Comparison of ENCODE assay signal across 21 cellular contexts in genomic region chrX:15107367-15107988, GRCh38.
DNase-seq lines count a peak whose midpoint lies in the region; ATAC-seq, FAIRE-seq and TF ChIP-seq lines count a peak whose summit lies in the region.
"Had no signal": no experiment of that assay in that cellular context is flagged by ENCODE, and none has a peak within 500 bp of the region (broad histone marks: within the 10 kb centered on the region; RNA-seq: fewer than 3 reads in every experiment).

No MANE protein-coding gene starts in this region.

- H3K79me2 ChIP-seq in Loucy (ENCODE audit: insufficient read depth, low read length): no peaks in the 10 kb centered on the region
- H3K79me2 ChIP-seq in GM12878 (ENCODE audit: control insufficient read depth, insufficient read depth, low read length): no peaks in the 10 kb centered on the region
- no peaks in the 10 kb centered on the region for H3K79me2 ChIP-seq in osteoblast (ENCODE audit: insufficient read depth, low read length)
- H3K79me2 ChIP-seq in smooth muscle cell (ENCODE audit: low read depth): no peaks in the 10 kb centered on the region

- in situ Hi-C loops in GM12878 (cut with MboI): no loop called here

- ATAC-seq in A549 (peak; percentile 54 to 72; a peak in 3 of 6 replicates), GM12878 (peak; percentile 78)
- ATAC-seq: activated CD4-positive, CD25-positive, alpha-beta regulatory T cell treated with anti-CD3 and anti-CD28 coated beads, Interleukin-2, amount 50 U/mL, for 24 hours; gastroesophageal sphincter; left lung had no signal

- H3K9me3 ChIP-seq in A549 (no peaks in the 10 kb centered on the region), Loucy (ENCODE audit: insufficient read depth, low read depth, low read length) (no peaks in the 10 kb centered on the region), GM12878 (replicated peaks; ENCODE audit: control insufficient read depth, insufficient read depth, low read length) (no peaks in the 10 kb centered on the region), osteoblast (ENCODE audit: low read depth, low read length) (peaks cover 4% of the 10 kb centered on the region), smooth muscle cell (replicated peaks; ENCODE audit: low read depth) (no peaks in the 10 kb centered on the region)
- H3K9me3 ChIP-seq: colonic mucosa, gastroesophageal sphincter, left lung had no signal

- TF ChIP-seq EP300 in A549 (IDR thresholded peaks at IDR 0.05): no peak
- no peak for TF ChIP-seq EP300 in GM12878 (IDR thresholded peaks at IDR 0.05; ENCODE audit: borderline replicate concordance in 1 of 2, control insufficient read depth in 1 of 2, low read depth in 2 of 2, low read length in 2 of 2)

- H3K9me2 ChIP-seq in Loucy (replicated peaks; ENCODE audit: low read depth, low read length): no peaks in the 10 kb centered on the region

- no peak overlapping the region for H3K4me3 ChIP-seq in A549
- H3K4me3 ChIP-seq in Loucy (ENCODE audit: low read length, poor library complexity, severe bottlenecking): no peak overlapping the region
- H3K4me3 ChIP-seq in GM12878: no peak overlapping the region
- no peak overlapping the region for H3K4me3 ChIP-seq in osteoblast (ENCODE audit: insufficient read depth, low read length)
- no peak overlapping the region for H3K4me3 ChIP-seq in smooth muscle cell
- H3K4me3 ChIP-seq: colonic mucosa, gastroesophageal sphincter, left lung had no signal

- peaks cover 14% of the 10 kb centered on the region for H3K4me1 Mint-ChIP-seq in activated T-cell treated with anti-CD3 and anti-CD28 coated beads, Interleukin-2, amount 50 U/mL, for 24 hours (ENCODE audit: low read depth)
- H3K4me1 Mint-ChIP-seq in activated T-helper 2 cell treated with anti-CD3 and anti-CD28 coated beads, Interferon-gamma antibody, Interleukin-2, Interleukin-4, amounts not matched to agents 10 μg/mL and 5 μg/mL and 100 μg/mL, durations not matched to agents 14 hours and 24 hours and 36 hours (ENCODE audit: low read depth): peaks cover 5% of the 10 kb centered on the region

- H3K9ac ChIP-seq in Loucy (ENCODE audit: low read depth, low read length, poor library complexity, severe bottlenecking): no peak overlapping the region
- no peak overlapping the region for H3K9ac ChIP-seq in GM12878 (ENCODE audit: control insufficient read depth, insufficient read depth, low read length)
- H3K9ac ChIP-seq in smooth muscle cell (ENCODE audit: low read depth): no peak overlapping the region

- no peaks in the 10 kb centered on the region for H3K4me1 ChIP-seq in A549
- H3K4me1 ChIP-seq in Loucy (ENCODE audit: insufficient read depth, low read length, poor library complexity, severe bottlenecking): no peaks in the 10 kb centered on the region
- H3K4me1 ChIP-seq in GM12878 (ENCODE audit: control insufficient read depth, insufficient read depth, low read length): no peaks in the 10 kb centered on the region
- no peaks in the 10 kb centered on the region for H3K4me1 ChIP-seq in osteoblast (ENCODE audit: insufficient read depth, low read length)
- no peaks in the 10 kb centered on the region for H3K4me1 ChIP-seq in smooth muscle cell (ENCODE audit: low read depth)
- H3K4me1 ChIP-seq: colonic mucosa, gastroesophageal sphincter, left lung had no signal

- TF ChIP-seq CTCF in A549 (IDR thresholded peaks at IDR 0.05) (peak; percentile 18; the same call in 1 of the 3 replicates), Loucy (conservative IDR thresholded peaks at IDR 0.05; ENCODE audit: low read length) (peak; percentile 27; the same call in 1 of the 2 replicates), GM12878 (IDR thresholded peaks at IDR 0.05 in 2 of 3, conservative IDR thresholded peaks at IDR 0.05 in 1 of 3; ENCODE audit: control insufficient read depth in 2 of 3, extremely low read depth in 1 of 3, insufficient read depth in 1 of 3, low read depth in 3 of 3, low read length in 3 of 3) (peak; percentile 23 to 35 (median 30); a peak in 3 of 6 replicates), osteoblast (IDR thresholded peaks at IDR 0.05; ENCODE audit: extremely low read depth, low read depth, low read length) (no peak), smooth muscle cell (IDR thresholded peaks at IDR 0.05; ENCODE audit: borderline replicate concordance, insufficient read depth, poor library complexity, severe bottlenecking) (no peak)

- no peaks in the 10 kb centered on the region for H3K36me3 Mint-ChIP-seq in activated T-cell treated with anti-CD3 and anti-CD28 coated beads, Interleukin-2, amount 50 U/mL, for 24 hours (ENCODE audit: low read depth)
- no peaks in the 10 kb centered on the region for H3K36me3 Mint-ChIP-seq in activated T-helper 2 cell treated with anti-CD3 and anti-CD28 coated beads, Interferon-gamma antibody, Interleukin-2, Interleukin-4, amounts not matched to agents 10 μg/mL and 5 μg/mL and 100 μg/mL, durations not matched to agents 14 hours and 24 hours and 36 hours (ENCODE audit: low read depth)
- H3K36me3 Mint-ChIP-seq: activated naive CD4-positive, alpha-beta T cell treated with anti-CD3 and anti-CD28 coated beads, Interleukin-2, amount 50 U/mL, for 24 hours had no signal

- intact Hi-C loops in GM12878 (cut with micrococcal nuclease; ENCODE audit: unreplicated experiment): loop anchor here (1.0 kb wide), 1 partner anchor 136 kb away; no protein-coding TSS in a partner anchor
- intact Hi-C loops in activated T-helper 2 cell treated with anti-CD3 and anti-CD28 coated beads, Interferon-gamma antibody, Interleukin-2, Interleukin-4, amounts not matched to agents 10 μg/mL and 5 μg/mL and 100 μg/mL, durations not matched to agents 14 hours and 24 hours and 36 hours (cut with micrococcal nuclease): loop anchor here (1.0 kb wide), 1 partner anchor 136 kb away; no protein-coding TSS in a partner anchor

- TF ChIP-seq RAD21 in A549 (conservative IDR thresholded peaks at IDR 0.05 in 1 of 2, IDR thresholded peaks at IDR 0.05 in 1 of 2) (peak; percentile 28 to 54; a peak in 2 of 5 replicates), GM12878 (IDR thresholded peaks at IDR 0.05; ENCODE audit: insufficient read depth, low read depth, low read length) (peak; percentile 49)

- H3F3A ChIP-seq in Loucy (ENCODE audit: low read depth) (no peaks in the 10 kb centered on the region), smooth muscle cell (ENCODE audit: low read depth) (no peaks in the 10 kb centered on the region)

- peaks cover 38% of the 10 kb centered on the region for H3K27me3 Mint-ChIP-seq in activated T-cell treated with anti-CD3 and anti-CD28 coated beads, Interleukin-2, amount 50 U/mL, for 24 hours
- H3K27me3 Mint-ChIP-seq in activated T-helper 2 cell treated with anti-CD3 and anti-CD28 coated beads, Interferon-gamma antibody, Interleukin-2, Interleukin-4, amounts not matched to agents 10 μg/mL and 5 μg/mL and 100 μg/mL, durations not matched to agents 14 hours and 24 hours and 36 hours (ENCODE audit: low read depth): peaks cover 3% of the 10 kb centered on the region

- POLR2A ChIA-PET in A549 (lab: Yijun Ruan, JAX) (no interaction called here), GM12878 (lab: Charles Lee) (no interaction called here)

- SMC1A ChIA-PET in GM12878 (lab: Charles Lee; ENCODE audit: uncharacterized antibody, unreplicated experiment): interaction anchor here (1.0 to 4.2 kb wide), 3 partner anchors 35 to 360 kb away, joined by 3 to 29 read pairs (median 22); no protein-coding TSS in a partner anchor

- 15% methylated on average over 1 of the region's 1 CpG for WGBS in A549 (ENCODE audit: missing lambda C conversion rate)
- 0% methylated on average over 1 of the region's 1 CpG for whole genome bisulfite sequencing in GM12878 (ENCODE audit: insufficient coverage, insufficient replicate concordance, low lambda C conversion rate, missing lambda C conversion rate)
- 66% methylated on average over 1 of the region's 1 CpG for WGBS in smooth muscle cell (ENCODE audit: low lambda C conversion rate)

- H3K27ac ChIP-seq in A549 (no peak overlapping the region), GM12878 (ENCODE audit: control insufficient read depth, insufficient read depth) (no peak overlapping the region), osteoblast (ENCODE audit: low read depth, low read length) (no peak overlapping the region), smooth muscle cell (ENCODE audit: low read depth) (no peak overlapping the region)
- H3K27ac ChIP-seq: colonic mucosa, gastroesophageal sphincter, left lung had no signal

- H4K20me1 ChIP-seq in Loucy (ENCODE audit: insufficient read depth, low read length, poor library complexity, severe bottlenecking) (no peaks in the 10 kb centered on the region), GM12878 (ENCODE audit: control insufficient read depth, insufficient read depth) (no peaks in the 10 kb centered on the region), osteoblast (ENCODE audit: insufficient read depth, low read length) (no peaks in the 10 kb centered on the region), smooth muscle cell (ENCODE audit: low read depth) (no peaks in the 10 kb centered on the region)

- H3K36me3 ChIP-seq in Loucy (ENCODE audit: insufficient read depth, low read length) (no peaks in the 10 kb centered on the region), GM12878 (ENCODE audit: control insufficient read depth in 2 of 2, insufficient read depth in 2 of 2, low read length in 1 of 2) (no peaks in the 10 kb centered on the region), osteoblast (ENCODE audit: insufficient read depth, low read length) (no peaks in the 10 kb centered on the region), smooth muscle cell (ENCODE audit: low read depth) (no peaks in the 10 kb centered on the region)
- H3K36me3 ChIP-seq: colonic mucosa, gastroesophageal sphincter, left lung had no signal

- H3K27me3 ChIP-seq in Loucy (ENCODE audit: insufficient read depth, low read length, poor library complexity, severe bottlenecking) (no peaks in the 10 kb centered on the region), GM12878 (replicated peaks in 1 of 2; ENCODE audit: control insufficient read depth in 2 of 2, insufficient read depth in 2 of 2, low read length in 1 of 2) (no peaks in the 10 kb centered on the region), osteoblast (ENCODE audit: insufficient read depth, low read length) (no peaks in the 10 kb centered on the region), smooth muscle cell (ENCODE audit: low read depth) (no peaks in the 10 kb centered on the region)
- H3K27me3 ChIP-seq: colonic mucosa, gastroesophageal sphincter, left lung had no signal

- DNase-seq in A549 (ENCODE audit: low read depth in 1 of 2, low spot score in 1 of 2): peak in 1 of 2 experiments; percentile 18
- DNase-seq in COLO829 (ENCODE audit: low spot score): peak; percentile 2
- DNase-seq in GM12878 (ENCODE audit: low read depth, low spot score): no peak
- DNase-seq in osteoblast (ENCODE audit: insufficient read length, low spot score, missing footprints): no peak
- DNase-seq in activated T-cell treated with anti-CD3 and anti-CD28 coated beads, Interleukin-2, amount 50 U/mL, for 24 hours: no peak
- no peak for DNase-seq in smooth muscle cell (lab: John Stamatoyannopoulos, UW; ENCODE audit: unreplicated experiment)
- no peak for DNase-seq in activated T-helper 2 cell treated with anti-CD3 and anti-CD28 coated beads, Interferon-gamma antibody, Interleukin-2, Interleukin-4, amounts not matched to agents 10 μg/mL and 5 μg/mL and 100 μg/mL, durations not matched to agents 14 hours and 24 hours and 36 hours (ENCODE audit: low spot score)
- DNase-seq: colonic mucosa; GF-D8; left lung; NCI-H1694 treated with DMSO at 0.1 percent for 48 hours; NCI-H510A; occipital lobe; SIG-M5; stimulated activated CD4-positive, alpha-beta T cell treated with anti-CD3 and anti-CD28 coated beads, Interleukin-4, amount 100 ng/mL, for 4 hours had no signal

- RAD21 ChIA-PET in GM12878 (lab: Charles Lee; ENCODE audit: unreplicated experiment): interaction anchor here (1.2 to 3.0 kb wide), 4 partner anchors 35 to 137 kb away, joined by 4 to 11 read pairs (median 6); no protein-coding TSS in a partner anchor

- peaks cover 13% of the 10 kb centered on the region for H3K9me3 Mint-ChIP-seq in activated T-cell treated with anti-CD3 and anti-CD28 coated beads, Interleukin-2, amount 50 U/mL, for 24 hours
- H3K9me3 Mint-ChIP-seq in activated T-helper 2 cell treated with anti-CD3 and anti-CD28 coated beads, Interferon-gamma antibody, Interleukin-2, Interleukin-4, amounts not matched to agents 10 μg/mL and 5 μg/mL and 100 μg/mL, durations not matched to agents 14 hours and 24 hours and 36 hours: no peaks in the 10 kb centered on the region
- H3K9me3 Mint-ChIP-seq: activated naive CD4-positive, alpha-beta T cell treated with anti-CD3 and anti-CD28 coated beads, Interleukin-2, amount 50 U/mL, for 24 hours; T-helper 2 cell treated with Interferon-gamma antibody and Interleukin-4, amounts not matched to agents 5 μg/mL and 100 μg/mL, for 36 hours had no signal

- no TSS peak for BruUV-seq in GM12878 (replicated peaks; lab: Mats Ljungman, UMichigan)

- H3K4me3 Mint-ChIP-seq in activated T-cell treated with anti-CD3 and anti-CD28 coated beads, Interleukin-2, amount 50 U/mL, for 24 hours: no peak overlapping the region
- H3K4me3 Mint-ChIP-seq in activated T-helper 2 cell treated with anti-CD3 and anti-CD28 coated beads, Interferon-gamma antibody, Interleukin-2, Interleukin-4, amounts not matched to agents 10 μg/mL and 5 μg/mL and 100 μg/mL, durations not matched to agents 14 hours and 24 hours and 36 hours (ENCODE audit: low read depth): no peak overlapping the region
- H3K4me3 Mint-ChIP-seq: activated naive CD4-positive, alpha-beta T cell treated with anti-CD3 and anti-CD28 coated beads, Interleukin-2, amount 50 U/mL, for 24 hours; T-helper 2 cell treated with Interferon-gamma antibody and Interleukin-4, amounts not matched to agents 5 μg/mL and 100 μg/mL, for 36 hours had no signal

- no peak overlapping the region for H3K27ac Mint-ChIP-seq in activated T-cell treated with anti-CD3 and anti-CD28 coated beads, Interleukin-2, amount 50 U/mL, for 24 hours
- H3K27ac Mint-ChIP-seq in activated T-helper 2 cell treated with anti-CD3 and anti-CD28 coated beads, Interferon-gamma antibody, Interleukin-2, Interleukin-4, amounts not matched to agents 10 μg/mL and 5 μg/mL and 100 μg/mL, durations not matched to agents 14 hours and 24 hours and 36 hours: no peak overlapping the region
- H3K27ac Mint-ChIP-seq: activated naive CD4-positive, alpha-beta T cell treated with anti-CD3 and anti-CD28 coated beads, Interleukin-2, amount 50 U/mL, for 24 hours; T-helper 2 cell treated with Interferon-gamma antibody and Interleukin-4, amounts not matched to agents 5 μg/mL and 100 μg/mL, for 36 hours had no signal

- CTCF ChIA-PET in A549 (lab: Yijun Ruan, JAX): interaction anchor here (0.6 to 1.3 kb wide), 2 partner anchors 36 to 1256 kb away, joined by 3 read pairs; no protein-coding TSS in a partner anchor
- CTCF ChIA-PET in GM12878 (lab: Yijun Ruan, JAX): interaction anchor here (0.8 to 3.6 kb wide), 6 partner anchors 36 to 135 kb away, joined by 3 to 16 read pairs (median 5); no protein-coding TSS in a partner anchor

- H3K4me2 ChIP-seq in A549: no peak overlapping the region
- no peak overlapping the region for H3K4me2 ChIP-seq in Loucy (ENCODE audit: low read depth, low read length, poor library complexity, severe bottlenecking)
- no peak overlapping the region for H3K4me2 ChIP-seq in GM12878 (ENCODE audit: control insufficient read depth, insufficient read depth)
- H3K4me2 ChIP-seq in osteoblast (ENCODE audit: insufficient read depth, low read length): no peak overlapping the region
- no peak overlapping the region for H3K4me2 ChIP-seq in smooth muscle cell

- H2AFZ ChIP-seq in Loucy (ENCODE audit: low read length) (no peak overlapping the region), GM12878 (ENCODE audit: control insufficient read depth, low read depth, low read length) (no peak overlapping the region), osteoblast (ENCODE audit: low read length) (no peak overlapping the region), smooth muscle cell (ENCODE audit: low read depth) (no peak overlapping the region)

- no peak for TF ChIP-seq POLR2A in A549 (IDR thresholded peaks at IDR 0.05; ENCODE audit: low read length)
- no peak for TF ChIP-seq POLR2A in GM12878 (IDR thresholded peaks at IDR 0.05; ENCODE audit: low read depth, low read length)

- FAIRE-seq in A549 (lab: Jason Lieb, UNC): no peak
- FAIRE-seq in GM12878 (lab: Jason Lieb, UNC): no peak
- FAIRE-seq: endothelial cell of umbilical vein had no signal

Comparison
In these comparisons a context has a peak if more than half of its experiments do, and no peak if none do; other contexts are left out.
1. CTCF ChIP-seq: peak in A549 (single experiment), Loucy (single experiment) and GM12878 (3 of 3); none in osteoblast (single experiment) and smooth muscle cell (single experiment).
2. Of the 24 proteins assayed by ChIP-seq in both GM12878 and A549: peak only in GM12878: none; only in A549: none; in both: CTCF, RAD21 and SMC3; in neither: 21.